In genomic region chr12:71655907-71656306, GRCh38 we compare ENCODE assay signal across 20 cellular contexts. TPM values are rescaled to one million over a fixed set of nuclear protein-coding genes. Genes with fewer than 3 reads are reported as not detected.
DNase-seq lines count a peak whose midpoint lies in the region; ATAC-seq and TF ChIP-seq lines count a peak whose summit lies in the region.
"Had no signal": no experiment of that assay in that cellular context is flagged by ENCODE, and none has a peak within 500 bp of the region (broad histone marks: within the 10 kb centered on the region; RNA-seq: fewer than 3 reads in every experiment).

No MANE protein-coding gene starts in this region.

- no peak for TF ChIP-seq CTCF in DOHH2 (IDR thresholded peaks at IDR 0.05; ENCODE audit: low read depth, low read length, poor library complexity, severe bottlenecking)

- peak overlapping the region; percentile 24; the same call in 1 of the 2 replicates for H3K4me2 ChIP-seq in DOHH2 (ENCODE audit: low read length)

- no peaks in the 10 kb centered on the region for H4K20me1 ChIP-seq in DOHH2 (ENCODE audit: control insufficient read depth, insufficient read depth, low read depth, low read length)

- H3K9me2 ChIP-seq in DOHH2 (replicated peaks; ENCODE audit: control insufficient read depth, low read length), result no peaks in the 10 kb centered on the region

- H3K9me3 ChIP-seq in DOHH2 (ENCODE audit: control insufficient read depth, insufficient read depth, low read length), result peaks cover 14% of the 10 kb centered on the region; the same call in 1 of the 2 replicates
- H3K9me3 ChIP-seq: neutrophil had no signal

- no peak overlapping the region for H3K4me3 ChIP-seq in DOHH2 (ENCODE audit: low read length)
- H3K4me3 ChIP-seq: SJCRH30, tibial nerve had no signal

- H3K4me1 ChIP-seq in DOHH2 (ENCODE audit: control insufficient read depth, low read length), result peaks cover 10% of the 10 kb centered on the region
- H3K4me1 ChIP-seq: SJCRH30 had no signal

- H3K27ac ChIP-seq in DOHH2 (ENCODE audit: low read depth, low read length), result no peak overlapping the region
- H3K27ac ChIP-seq: 22Rv1; BLaER1 treated with 17β-estradiol and CSF1 and Interleukin-3, amounts not matched to agents 10 nM and 100 nM; neutrophil; SJCRH30; tibial nerve had no signal

- H3K27ac Mint-ChIP-seq in T-helper 1 cell treated with Interleukin-12 subunit alpha and Interleukin-12 subunit beta and Interleukin-4 antibody, amounts not matched to agents 30 μg/mL and 1 μg/mL, for 36 hours, result no peak overlapping the region
- H3K27ac Mint-ChIP-seq in activated T-helper 2 cell treated with anti-CD3 and anti-CD28 coated beads, Interferon-gamma antibody, Interleukin-2, Interleukin-4, amounts not matched to agents 10 μg/mL and 5 μg/mL and 100 μg/mL, durations not matched to agents 14 hours and 24 hours and 36 hours, result peak overlapping the region; percentile 31
- H3K27ac Mint-ChIP-seq in memory B cell, result peak overlapping the region; percentile 11

- no peaks in the 10 kb centered on the region for H3K27me3 ChIP-seq in DOHH2 (ENCODE audit: control insufficient read depth, low read length)
- H3K27me3 ChIP-seq: BLaER1 treated with 17β-estradiol and CSF1 and Interleukin-3, amounts not matched to agents 10 nM and 100 nM; neutrophil; SJCRH30; tibial nerve had no signal

- no peaks in the 10 kb centered on the region for H3K9me3 Mint-ChIP-seq in T-helper 1 cell treated with Interleukin-12 subunit alpha and Interleukin-12 subunit beta and Interleukin-4 antibody, amounts not matched to agents 30 μg/mL and 1 μg/mL, for 36 hours
- peaks cover 7% of the 10 kb centered on the region for H3K9me3 Mint-ChIP-seq in activated T-helper 2 cell treated with anti-CD3 and anti-CD28 coated beads, Interferon-gamma antibody, Interleukin-2, Interleukin-4, amounts not matched to agents 10 μg/mL and 5 μg/mL and 100 μg/mL, durations not matched to agents 14 hours and 24 hours and 36 hours
- no peaks in the 10 kb centered on the region for H3K9me3 Mint-ChIP-seq in memory B cell
- H3K9me3 Mint-ChIP-seq: immature natural killer cell had no signal

- H3K4me1 Mint-ChIP-seq in T-helper 1 cell treated with Interleukin-12 subunit alpha and Interleukin-12 subunit beta and Interleukin-4 antibody, amounts not matched to agents 30 μg/mL and 1 μg/mL, for 36 hours (ENCODE audit: low read depth), result peaks cover 32% of the 10 kb centered on the region
- peaks cover 42% of the 10 kb centered on the region for H3K4me1 Mint-ChIP-seq in activated T-helper 2 cell treated with anti-CD3 and anti-CD28 coated beads, Interferon-gamma antibody, Interleukin-2, Interleukin-4, amounts not matched to agents 10 μg/mL and 5 μg/mL and 100 μg/mL, durations not matched to agents 14 hours and 24 hours and 36 hours (ENCODE audit: low read depth)
- H3K4me1 Mint-ChIP-seq in memory B cell, result peaks cover 17% of the 10 kb centered on the region

- DNase-seq in T-helper 1 cell, result no peak
- DNase-seq in activated T-helper 2 cell treated with anti-CD3 and anti-CD28 coated beads, Interferon-gamma antibody, Interleukin-2, Interleukin-4, amounts not matched to agents 10 μg/mL and 5 μg/mL and 100 μg/mL, durations not matched to agents 14 hours and 24 hours and 36 hours (ENCODE audit: low spot score), result no peak
- DNase-seq in memory B cell (ENCODE audit: low spot score in 2 of 2), result no peak
- DNase-seq in SIG-M5 (lab: John Stamatoyannopoulos, UW), result no peak
- DNase-seq: amygdala, EL, H7, immature natural killer cell, MM.1S, NCI-H2029, right cardiac atrium, SJCRH30 had no signal

- peak overlapping the region; percentile 31 for H3K4me3 Mint-ChIP-seq in T-helper 1 cell treated with Interleukin-12 subunit alpha and Interleukin-12 subunit beta and Interleukin-4 antibody, amounts not matched to agents 30 μg/mL and 1 μg/mL, for 36 hours
- peak overlapping the region; percentile 62 for H3K4me3 Mint-ChIP-seq in activated T-helper 2 cell treated with anti-CD3 and anti-CD28 coated beads, Interferon-gamma antibody, Interleukin-2, Interleukin-4, amounts not matched to agents 10 μg/mL and 5 μg/mL and 100 μg/mL, durations not matched to agents 14 hours and 24 hours and 36 hours (ENCODE audit: low read depth)
- H3K4me3 Mint-ChIP-seq in memory B cell, result no peak overlapping the region

- H3K36me3 Mint-ChIP-seq in T-helper 1 cell treated with Interleukin-12 subunit alpha and Interleukin-12 subunit beta and Interleukin-4 antibody, amounts not matched to agents 30 μg/mL and 1 μg/mL, for 36 hours (ENCODE audit: low read depth), result peaks cover 40% of the 10 kb centered on the region
- peaks cover 36% of the 10 kb centered on the region for H3K36me3 Mint-ChIP-seq in activated T-helper 2 cell treated with anti-CD3 and anti-CD28 coated beads, Interferon-gamma antibody, Interleukin-2, Interleukin-4, amounts not matched to agents 10 μg/mL and 5 μg/mL and 100 μg/mL, durations not matched to agents 14 hours and 24 hours and 36 hours (ENCODE audit: low read depth)
- H3K36me3 Mint-ChIP-seq in memory B cell, result peaks cover 17% of the 10 kb centered on the region

- H3K27me3 Mint-ChIP-seq in T-helper 1 cell treated with Interleukin-12 subunit alpha and Interleukin-12 subunit beta and Interleukin-4 antibody, amounts not matched to agents 30 μg/mL and 1 μg/mL, for 36 hours (ENCODE audit: low read depth), result no peaks in the 10 kb centered on the region
- no peaks in the 10 kb centered on the region for H3K27me3 Mint-ChIP-seq in activated T-helper 2 cell treated with anti-CD3 and anti-CD28 coated beads, Interferon-gamma antibody, Interleukin-2, Interleukin-4, amounts not matched to agents 10 μg/mL and 5 μg/mL and 100 μg/mL, durations not matched to agents 14 hours and 24 hours and 36 hours (ENCODE audit: low read depth)
- H3K27me3 Mint-ChIP-seq in memory B cell, result no peaks in the 10 kb centered on the region

- no peaks in the 10 kb centered on the region for H3F3A ChIP-seq in DOHH2 (ENCODE audit: control insufficient read depth, insufficient read depth)

- peaks cover 94% of the 10 kb centered on the region for H3K36me3 ChIP-seq in DOHH2 (ENCODE audit: control insufficient read depth, low read length)

- peaks cover 91% of the 10 kb centered on the region for H3K79me2 ChIP-seq in DOHH2 (ENCODE audit: control insufficient read depth, low read length)

- no peak for ATAC-seq in memory B cell (ENCODE audit: low read depth)
- no peak for ATAC-seq in HG02678 (IDR thresholded peaks at IDR 0.05; ENCODE audit: unreplicated experiment)
- ATAC-seq in HG03108 (IDR thresholded peaks at IDR 0.05; ENCODE audit: unreplicated experiment), result no peak
- ATAC-seq: right cardiac atrium had no signal

- intact Hi-C loops in activated T-helper 2 cell treated with anti-CD3 and anti-CD28 coated beads, Interferon-gamma antibody, Interleukin-2, Interleukin-4, amounts not matched to agents 10 μg/mL and 5 μg/mL and 100 μg/mL, durations not matched to agents 14 hours and 24 hours and 36 hours (cut with micrococcal nuclease), result loop anchor here (1.0 kb wide), 2 partner anchors 7 to 14 kb away; partner anchors contain the start of gene ZFC3H1

RNA-seq across cellular contexts. Expression of gene ZFC3H1, which starts 7.7 kb away (rescaled TPM):
- 70.4 and 72.5 TPM in 2 replicates for total RNA-seq in activated T-helper 2 cell treated with anti-CD3 and anti-CD28 coated beads, Interferon-gamma antibody, Interleukin-2, Interleukin-4, amounts not matched to agents 10 μg/mL and 5 μg/mL and 100 μg/mL, durations not matched to agents 14 hours and 24 hours and 36 hours

RNA-seq across cellular contexts. Expression of gene THAP2, which starts 8.2 kb away (rescaled TPM):
- 9.0 and 12.1 TPM in 2 replicates for total RNA-seq in activated T-helper 2 cell treated with anti-CD3 and anti-CD28 coated beads, Interferon-gamma antibody, Interleukin-2, Interleukin-4, amounts not matched to agents 10 μg/mL and 5 μg/mL and 100 μg/mL, durations not matched to agents 14 hours and 24 hours and 36 hours

RNA-seq across cellular contexts. Expression of gene TMEM19, which starts 30.0 kb away (rescaled TPM):
- total RNA-seq in activated T-helper 2 cell treated with anti-CD3 and anti-CD28 coated beads, Interferon-gamma antibody, Interleukin-2, Interleukin-4, amounts not matched to agents 10 μg/mL and 5 μg/mL and 100 μg/mL, durations not matched to agents 14 hours and 24 hours and 36 hours, result 11.0 and 14.3 TPM in 2 replicates
